Comparison of ENCODE assay signal across 1 cellular context in the genomic region with DNA sequence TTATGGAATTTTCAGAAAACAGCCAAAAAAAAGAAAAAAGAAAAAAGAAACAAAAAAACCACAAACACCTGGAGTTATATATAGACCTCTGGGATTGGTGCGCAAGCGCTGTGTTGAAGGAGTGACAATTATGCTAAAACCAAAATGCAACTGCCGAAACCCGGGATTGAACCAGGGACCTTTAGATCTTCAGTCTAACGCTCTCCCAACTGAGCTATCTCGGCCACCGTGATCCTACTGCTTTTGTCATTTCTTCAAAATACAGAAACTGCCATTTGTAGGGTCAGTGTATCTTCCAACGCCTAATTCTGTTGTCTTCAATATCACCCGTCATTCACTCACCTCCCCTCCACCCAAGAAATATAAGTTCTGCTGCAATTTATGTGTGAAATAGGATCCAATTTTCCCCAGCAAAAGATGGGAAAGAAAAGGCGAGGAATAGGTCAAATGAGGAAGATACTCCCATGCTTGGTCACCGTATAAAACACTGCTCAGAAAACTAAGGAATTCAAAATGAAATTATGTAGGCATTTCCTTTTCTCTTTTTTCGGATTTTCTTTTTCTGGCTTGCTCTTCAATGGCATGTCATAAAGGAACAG.
TF ChIP-seq lines count a peak whose summit lies in the region.

No MANE protein-coding gene starts in this region.

TF ChIP-seq in HepG2, 621 proteins besides CTCF, POLR2A, EP300 and RAD21 (continued from another document and continues in another):
- TF ChIP-seq, protein P1, sequence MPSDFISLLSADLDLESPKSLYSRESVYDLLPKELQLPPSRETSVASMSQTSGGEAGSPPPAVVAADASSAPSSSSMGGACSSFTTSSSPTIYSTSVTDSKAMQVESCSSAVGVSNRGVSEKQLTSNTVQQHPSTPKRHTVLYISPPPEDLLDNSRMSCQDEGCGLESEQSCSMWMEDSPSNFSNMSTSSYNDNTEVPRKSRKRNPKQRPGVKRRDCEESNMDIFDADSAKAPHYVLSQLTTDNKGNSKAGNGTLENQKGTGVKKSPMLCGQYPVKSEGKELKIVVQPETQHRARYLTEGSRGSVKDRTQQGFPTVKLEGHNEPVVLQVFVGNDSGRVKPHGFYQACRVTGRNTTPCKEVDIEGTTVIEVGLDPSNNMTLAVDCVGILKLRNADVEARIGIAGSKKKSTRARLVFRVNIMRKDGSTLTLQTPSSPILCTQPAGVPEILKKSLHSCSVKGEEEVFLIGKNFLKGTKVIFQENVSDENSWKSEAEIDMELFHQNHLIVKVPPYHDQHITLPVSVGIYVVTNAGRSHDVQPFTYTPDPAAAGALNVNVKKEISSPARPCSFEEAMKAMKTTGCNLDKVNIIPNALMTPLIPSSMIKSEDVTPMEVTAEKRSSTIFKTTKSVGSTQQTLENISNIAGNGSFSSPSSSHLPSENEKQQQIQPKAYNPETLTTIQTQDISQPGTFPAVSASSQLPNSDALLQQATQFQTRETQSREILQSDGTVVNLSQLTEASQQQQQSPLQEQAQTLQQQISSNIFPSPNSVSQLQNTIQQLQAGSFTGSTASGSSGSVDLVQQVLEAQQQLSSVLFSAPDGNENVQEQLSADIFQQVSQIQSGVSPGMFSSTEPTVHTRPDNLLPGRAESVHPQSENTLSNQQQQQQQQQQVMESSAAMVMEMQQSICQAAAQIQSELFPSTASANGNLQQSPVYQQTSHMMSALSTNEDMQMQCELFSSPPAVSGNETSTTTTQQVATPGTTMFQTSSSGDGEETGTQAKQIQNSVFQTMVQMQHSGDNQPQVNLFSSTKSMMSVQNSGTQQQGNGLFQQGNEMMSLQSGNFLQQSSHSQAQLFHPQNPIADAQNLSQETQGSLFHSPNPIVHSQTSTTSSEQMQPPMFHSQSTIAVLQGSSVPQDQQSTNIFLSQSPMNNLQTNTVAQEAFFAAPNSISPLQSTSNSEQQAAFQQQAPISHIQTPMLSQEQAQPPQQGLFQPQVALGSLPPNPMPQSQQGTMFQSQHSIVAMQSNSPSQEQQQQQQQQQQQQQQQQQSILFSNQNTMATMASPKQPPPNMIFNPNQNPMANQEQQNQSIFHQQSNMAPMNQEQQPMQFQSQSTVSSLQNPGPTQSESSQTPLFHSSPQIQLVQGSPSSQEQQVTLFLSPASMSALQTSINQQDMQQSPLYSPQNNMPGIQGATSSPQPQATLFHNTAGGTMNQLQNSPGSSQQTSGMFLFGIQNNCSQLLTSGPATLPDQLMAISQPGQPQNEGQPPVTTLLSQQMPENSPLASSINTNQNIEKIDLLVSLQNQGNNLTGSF (CRISPR knock-in tag; IDR thresholded peaks at IDR 0.05): no peak
- TF ChIP-seq ATRX (CRISPR knock-in tag; IDR thresholded peaks at IDR 0.05; ENCODE audit: borderline replicate concordance): no peak
- TF ChIP-seq DPF2 (CRISPR knock-in tag; IDR thresholded peaks at IDR 0.05; ENCODE audit: borderline replicate concordance, low read depth): no peak
- TF ChIP-seq ETV6 (CRISPR knock-in tag; conservative IDR thresholded peaks at IDR 0.05): no peak
- TF ChIP-seq, protein P2, sequence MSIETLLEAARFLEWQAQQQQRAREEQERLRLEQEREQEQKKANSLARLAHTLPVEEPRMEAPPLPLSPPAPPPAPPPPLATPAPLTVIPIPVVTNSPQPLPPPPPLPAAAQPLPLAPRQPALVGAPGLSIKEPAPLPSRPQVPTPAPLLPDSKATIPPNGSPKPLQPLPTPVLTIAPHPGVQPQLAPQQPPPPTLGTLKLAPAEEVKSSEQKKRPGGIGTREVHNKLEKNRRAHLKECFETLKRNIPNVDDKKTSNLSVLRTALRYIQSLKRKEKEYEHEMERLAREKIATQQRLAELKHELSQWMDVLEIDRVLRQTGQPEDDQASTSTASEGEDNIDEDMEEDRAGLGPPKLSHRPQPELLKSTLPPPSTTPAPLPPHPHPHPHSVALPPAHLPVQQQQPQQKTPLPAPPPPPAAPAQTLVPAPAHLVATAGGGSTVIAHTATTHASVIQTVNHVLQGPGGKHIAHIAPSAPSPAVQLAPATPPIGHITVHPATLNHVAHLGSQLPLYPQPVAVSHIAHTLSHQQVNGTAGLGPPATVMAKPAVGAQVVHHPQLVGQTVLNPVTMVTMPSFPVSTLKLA (IDR thresholded peaks at IDR 0.05): no peak
- TF ChIP-seq NFATC3 (CRISPR knock-in tag; IDR thresholded peaks at IDR 0.05): no peak
- no peak for TF ChIP-seq ZNF75D (CRISPR knock-in tag; IDR thresholded peaks at IDR 0.05; ENCODE audit: borderline replicate concordance)
- TF ChIP-seq, protein P3, sequence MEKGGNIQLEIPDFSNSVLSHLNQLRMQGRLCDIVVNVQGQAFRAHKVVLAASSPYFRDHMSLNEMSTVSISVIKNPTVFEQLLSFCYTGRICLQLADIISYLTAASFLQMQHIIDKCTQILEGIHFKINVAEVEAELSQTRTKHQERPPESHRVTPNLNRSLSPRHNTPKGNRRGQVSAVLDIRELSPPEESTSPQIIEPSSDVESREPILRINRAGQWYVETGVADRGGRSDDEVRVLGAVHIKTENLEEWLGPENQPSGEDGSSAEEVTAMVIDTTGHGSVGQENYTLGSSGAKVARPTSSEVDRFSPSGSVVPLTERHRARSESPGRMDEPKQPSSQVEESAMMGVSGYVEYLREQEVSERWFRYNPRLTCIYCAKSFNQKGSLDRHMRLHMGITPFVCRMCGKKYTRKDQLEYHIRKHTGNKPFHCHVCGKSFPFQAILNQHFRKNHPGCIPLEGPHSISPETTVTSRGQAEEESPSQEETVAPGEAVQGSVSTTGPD (CRISPR knock-in tag; IDR thresholded peaks at IDR 0.05): no peak
- no peak for TF ChIP-seq RFX3 (CRISPR knock-in tag; IDR thresholded peaks at IDR 0.05)
- TF ChIP-seq ZFP41 (CRISPR knock-in tag; IDR thresholded peaks at IDR 0.05; ENCODE audit: borderline replicate concordance): no peak
- no peak for TF ChIP-seq SMC3 (IDR thresholded peaks at IDR 0.05; ENCODE audit: low read length)
- TF ChIP-seq MIER2 (CRISPR knock-in tag; IDR thresholded peaks at IDR 0.05): 0 out of 2 replicates have a peak, but pooled peaks have one; percentile 55
- TF ChIP-seq RXRA (CRISPR knock-in tag; IDR thresholded peaks at IDR 0.05): no peak
- TF ChIP-seq, protein P4, sequence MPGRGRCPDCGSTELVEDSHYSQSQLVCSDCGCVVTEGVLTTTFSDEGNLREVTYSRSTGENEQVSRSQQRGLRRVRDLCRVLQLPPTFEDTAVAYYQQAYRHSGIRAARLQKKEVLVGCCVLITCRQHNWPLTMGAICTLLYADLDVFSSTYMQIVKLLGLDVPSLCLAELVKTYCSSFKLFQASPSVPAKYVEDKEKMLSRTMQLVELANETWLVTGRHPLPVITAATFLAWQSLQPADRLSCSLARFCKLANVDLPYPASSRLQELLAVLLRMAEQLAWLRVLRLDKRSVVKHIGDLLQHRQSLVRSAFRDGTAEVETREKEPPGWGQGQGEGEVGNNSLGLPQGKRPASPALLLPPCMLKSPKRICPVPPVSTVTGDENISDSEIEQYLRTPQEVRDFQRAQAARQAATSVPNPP (CRISPR knock-in tag; IDR thresholded peaks at IDR 0.05): no peak
- TF ChIP-seq ZNF33A (CRISPR knock-in tag; IDR thresholded peaks at IDR 0.05; ENCODE audit: borderline replicate concordance): no peak
- TF ChIP-seq, protein P5, sequence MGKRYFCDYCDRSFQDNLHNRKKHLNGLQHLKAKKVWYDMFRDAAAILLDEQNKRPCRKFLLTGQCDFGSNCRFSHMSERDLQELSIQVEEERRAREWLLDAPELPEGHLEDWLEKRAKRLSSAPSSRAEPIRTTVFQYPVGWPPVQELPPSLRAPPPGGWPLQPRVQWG (CRISPR knock-in tag; IDR thresholded peaks at IDR 0.05; ENCODE audit: borderline replicate concordance, low read depth): no peak
- no peak for TF ChIP-seq NAIF1 (CRISPR knock-in tag; IDR thresholded peaks at IDR 0.05; ENCODE audit: borderline replicate concordance)
- no peak for TF ChIP-seq ZNF34 (CRISPR knock-in tag; IDR thresholded peaks at IDR 0.05; ENCODE audit: borderline replicate concordance)
- TF ChIP-seq ZSCAN31 (CRISPR knock-in tag; IDR thresholded peaks at IDR 0.05; ENCODE audit: low read depth): no peak; the same call in 1 of the 2 replicates
- TF ChIP-seq KDM2A (CRISPR knock-in tag; IDR thresholded peaks at IDR 0.05; ENCODE audit: borderline replicate concordance, low read depth): no peak
- no peak for TF ChIP-seq NBN (conservative IDR thresholded peaks at IDR 0.05)
- no peak for TF ChIP-seq ZKSCAN5 (CRISPR knock-in tag; IDR thresholded peaks at IDR 0.05)
- no peak for TF ChIP-seq ZBTB8A (CRISPR knock-in tag; IDR thresholded peaks at IDR 0.05; ENCODE audit: borderline replicate concordance, low read depth)
- no peak for TF ChIP-seq CBX5 (CRISPR knock-in tag; IDR thresholded peaks at IDR 0.05; ENCODE audit: borderline replicate concordance)
- TF ChIP-seq ZNF230 (CRISPR knock-in tag; IDR thresholded peaks at IDR 0.05): no peak
- TF ChIP-seq CEBPG (CRISPR knock-in tag; IDR thresholded peaks at IDR 0.05): peak; percentile 28; the same call in 1 of the 2 replicates
- TF ChIP-seq CREM (IDR thresholded peaks at IDR 0.05): 0 out of 2 replicates have a peak, but pooled peaks have one; percentile 44
- TF ChIP-seq CREM (CRISPR knock-in tag; IDR thresholded peaks at IDR 0.05): no peak
- TF ChIP-seq TGIF2 (CRISPR knock-in tag; IDR thresholded peaks at IDR 0.05): 0 out of 2 replicates have a peak, but pooled peaks have one; percentile 64
- TF ChIP-seq ZNF232 (CRISPR knock-in tag; IDR thresholded peaks at IDR 0.05; ENCODE audit: borderline replicate concordance): no peak
- TF ChIP-seq, protein P6, sequence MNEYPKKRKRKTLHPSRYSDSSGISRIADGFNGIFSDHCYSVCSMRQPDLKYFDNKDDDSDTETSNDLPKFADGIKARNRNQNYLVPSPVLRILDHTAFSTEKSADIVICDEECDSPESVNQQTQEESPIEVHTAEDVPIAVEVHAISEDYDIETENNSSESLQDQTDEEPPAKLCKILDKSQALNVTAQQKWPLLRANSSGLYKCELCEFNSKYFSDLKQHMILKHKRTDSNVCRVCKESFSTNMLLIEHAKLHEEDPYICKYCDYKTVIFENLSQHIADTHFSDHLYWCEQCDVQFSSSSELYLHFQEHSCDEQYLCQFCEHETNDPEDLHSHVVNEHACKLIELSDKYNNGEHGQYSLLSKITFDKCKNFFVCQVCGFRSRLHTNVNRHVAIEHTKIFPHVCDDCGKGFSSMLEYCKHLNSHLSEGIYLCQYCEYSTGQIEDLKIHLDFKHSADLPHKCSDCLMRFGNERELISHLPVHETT (CRISPR knock-in tag; conservative IDR thresholded peaks at IDR 0.05): no peak
- no peak for TF ChIP-seq ZNF251 (CRISPR knock-in tag; IDR thresholded peaks at IDR 0.05)
- no peak for TF ChIP-seq ZNF616 (CRISPR knock-in tag; IDR thresholded peaks at IDR 0.05; ENCODE audit: low read depth)
- no peak for TF ChIP-seq ZNF484 (CRISPR knock-in tag; IDR thresholded peaks at IDR 0.05; ENCODE audit: borderline replicate concordance, low read depth)
- TF ChIP-seq DNMT1 (CRISPR knock-in tag; IDR thresholded peaks at IDR 0.05): no peak
- no peak for TF ChIP-seq KDM6A (CRISPR knock-in tag; IDR thresholded peaks at IDR 0.05; ENCODE audit: low read depth)
- TF ChIP-seq, protein P7, sequence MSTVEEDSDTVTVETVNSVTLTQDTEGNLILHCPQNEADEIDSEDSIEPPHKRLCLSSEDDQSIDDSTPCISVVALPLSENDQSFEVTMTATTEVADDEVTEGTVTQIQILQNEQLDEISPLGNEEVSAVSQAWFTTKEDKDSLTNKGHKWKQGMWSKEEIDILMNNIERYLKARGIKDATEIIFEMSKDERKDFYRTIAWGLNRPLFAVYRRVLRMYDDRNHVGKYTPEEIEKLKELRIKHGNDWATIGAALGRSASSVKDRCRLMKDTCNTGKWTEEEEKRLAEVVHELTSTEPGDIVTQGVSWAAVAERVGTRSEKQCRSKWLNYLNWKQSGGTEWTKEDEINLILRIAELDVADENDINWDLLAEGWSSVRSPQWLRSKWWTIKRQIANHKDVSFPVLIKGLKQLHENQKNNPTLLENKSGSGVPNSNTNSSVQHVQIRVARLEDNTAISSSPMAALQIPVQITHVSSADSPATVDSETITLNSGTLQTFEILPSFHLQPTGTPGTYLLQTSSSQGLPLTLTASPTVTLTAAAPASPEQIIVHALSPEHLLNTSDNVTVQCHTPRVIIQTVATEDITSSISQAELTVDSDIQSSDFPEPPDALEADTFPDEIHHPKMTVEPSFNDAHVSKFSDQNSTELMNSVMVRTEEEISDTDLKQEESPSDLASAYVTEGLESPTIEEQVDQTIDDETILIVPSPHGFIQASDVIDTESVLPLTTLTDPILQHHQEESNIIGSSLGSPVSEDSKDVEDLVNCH (CRISPR knock-in tag; IDR thresholded peaks at IDR 0.05): no peak
- TF ChIP-seq, protein P8, sequence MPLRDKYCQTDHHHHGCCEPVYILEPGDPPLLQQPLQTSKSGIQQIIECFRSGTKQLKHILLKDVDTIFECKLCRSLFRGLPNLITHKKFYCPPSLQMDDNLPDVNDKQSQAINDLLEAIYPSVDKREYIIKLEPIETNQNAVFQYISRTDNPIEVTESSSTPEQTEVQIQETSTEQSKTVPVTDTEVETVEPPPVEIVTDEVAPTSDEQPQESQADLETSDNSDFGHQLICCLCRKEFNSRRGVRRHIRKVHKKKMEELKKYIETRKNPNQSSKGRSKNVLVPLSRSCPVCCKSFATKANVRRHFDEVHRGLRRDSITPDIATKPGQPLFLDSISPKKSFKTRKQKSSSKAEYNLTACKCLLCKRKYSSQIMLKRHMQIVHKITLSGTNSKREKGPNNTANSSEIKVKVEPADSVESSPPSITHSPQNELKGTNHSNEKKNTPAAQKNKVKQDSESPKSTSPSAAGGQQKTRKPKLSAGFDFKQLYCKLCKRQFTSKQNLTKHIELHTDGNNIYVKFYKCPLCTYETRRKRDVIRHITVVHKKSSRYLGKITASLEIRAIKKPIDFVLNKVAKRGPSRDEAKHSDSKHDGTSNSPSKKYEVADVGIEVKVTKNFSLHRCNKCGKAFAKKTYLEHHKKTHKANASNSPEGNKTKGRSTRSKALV (CRISPR knock-in tag; IDR thresholded peaks at IDR 0.05): no peak
- TF ChIP-seq, protein P9, sequence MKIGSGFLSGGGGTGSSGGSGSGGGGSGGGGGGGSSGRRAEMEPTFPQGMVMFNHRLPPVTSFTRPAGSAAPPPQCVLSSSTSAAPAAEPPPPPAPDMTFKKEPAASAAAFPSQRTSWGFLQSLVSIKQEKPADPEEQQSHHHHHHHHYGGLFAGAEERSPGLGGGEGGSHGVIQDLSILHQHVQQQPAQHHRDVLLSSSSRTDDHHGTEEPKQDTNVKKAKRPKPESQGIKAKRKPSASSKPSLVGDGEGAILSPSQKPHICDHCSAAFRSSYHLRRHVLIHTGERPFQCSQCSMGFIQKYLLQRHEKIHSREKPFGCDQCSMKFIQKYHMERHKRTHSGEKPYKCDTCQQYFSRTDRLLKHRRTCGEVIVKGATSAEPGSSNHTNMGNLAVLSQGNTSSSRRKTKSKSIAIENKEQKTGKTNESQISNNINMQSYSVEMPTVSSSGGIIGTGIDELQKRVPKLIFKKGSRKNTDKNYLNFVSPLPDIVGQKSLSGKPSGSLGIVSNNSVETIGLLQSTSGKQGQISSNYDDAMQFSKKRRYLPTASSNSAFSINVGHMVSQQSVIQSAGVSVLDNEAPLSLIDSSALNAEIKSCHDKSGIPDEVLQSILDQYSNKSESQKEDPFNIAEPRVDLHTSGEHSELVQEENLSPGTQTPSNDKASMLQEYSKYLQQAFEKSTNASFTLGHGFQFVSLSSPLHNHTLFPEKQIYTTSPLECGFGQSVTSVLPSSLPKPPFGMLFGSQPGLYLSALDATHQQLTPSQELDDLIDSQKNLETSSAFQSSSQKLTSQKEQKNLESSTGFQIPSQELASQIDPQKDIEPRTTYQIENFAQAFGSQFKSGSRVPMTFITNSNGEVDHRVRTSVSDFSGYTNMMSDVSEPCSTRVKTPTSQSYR (CRISPR knock-in tag; IDR thresholded peaks at IDR 0.05; ENCODE audit: borderline replicate concordance): no peak
- no peak for TF ChIP-seq ZNF772 (CRISPR knock-in tag; IDR thresholded peaks at IDR 0.05)
